1 cellular context compared by ENCODE assay signal in the genomic region with DNA sequence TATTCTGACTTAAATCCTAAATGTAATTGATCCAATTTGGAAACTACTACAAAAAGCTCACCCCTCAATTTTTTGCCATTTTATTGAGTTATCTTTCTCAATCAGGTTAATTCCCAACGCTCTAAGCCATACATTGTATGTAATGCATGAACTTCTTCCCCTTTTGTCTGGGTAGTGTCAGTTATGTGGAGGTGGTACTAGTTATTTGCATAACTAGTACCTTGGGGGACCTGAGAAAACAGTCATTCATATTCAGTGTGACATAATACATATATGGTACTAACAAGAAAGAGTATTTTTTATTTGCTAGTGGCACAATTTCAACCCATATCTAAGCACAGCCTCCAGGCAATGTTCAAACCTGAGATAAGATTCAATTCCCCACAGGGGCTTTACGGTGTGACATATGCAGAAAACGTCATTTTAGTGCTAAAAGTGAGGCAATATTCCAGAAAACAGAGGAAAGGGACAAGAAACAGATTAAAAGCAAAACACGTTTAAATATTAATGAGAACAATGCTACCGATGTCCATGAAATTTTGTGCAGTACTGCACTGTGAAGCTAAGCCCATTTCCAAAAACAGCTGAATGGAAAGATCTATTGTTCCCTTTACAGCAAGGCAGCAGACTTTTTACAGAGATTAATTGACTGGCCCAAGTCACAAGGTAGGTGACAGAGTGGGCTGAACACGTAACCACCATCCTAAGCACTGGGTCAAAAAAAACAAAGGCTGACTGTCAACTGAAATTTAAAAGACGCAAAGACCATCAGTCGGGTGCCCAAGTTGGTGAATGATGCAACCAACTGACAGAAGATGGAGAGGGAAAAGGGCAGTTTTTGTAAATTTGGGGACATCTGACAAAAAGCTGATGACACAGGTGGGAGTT.
A peak's percentile ranks its signal among the peaks of the same experiment; 100 is the strongest.
TF ChIP-seq lines count a peak whose summit lies in the region.

No MANE protein-coding gene starts in this region.

TF ChIP-seq in K562, 482 proteins besides CTCF, POLR2A, EP300 and RAD21 (continued from another document and continues in another):
- TF ChIP-seq, protein P1, sequence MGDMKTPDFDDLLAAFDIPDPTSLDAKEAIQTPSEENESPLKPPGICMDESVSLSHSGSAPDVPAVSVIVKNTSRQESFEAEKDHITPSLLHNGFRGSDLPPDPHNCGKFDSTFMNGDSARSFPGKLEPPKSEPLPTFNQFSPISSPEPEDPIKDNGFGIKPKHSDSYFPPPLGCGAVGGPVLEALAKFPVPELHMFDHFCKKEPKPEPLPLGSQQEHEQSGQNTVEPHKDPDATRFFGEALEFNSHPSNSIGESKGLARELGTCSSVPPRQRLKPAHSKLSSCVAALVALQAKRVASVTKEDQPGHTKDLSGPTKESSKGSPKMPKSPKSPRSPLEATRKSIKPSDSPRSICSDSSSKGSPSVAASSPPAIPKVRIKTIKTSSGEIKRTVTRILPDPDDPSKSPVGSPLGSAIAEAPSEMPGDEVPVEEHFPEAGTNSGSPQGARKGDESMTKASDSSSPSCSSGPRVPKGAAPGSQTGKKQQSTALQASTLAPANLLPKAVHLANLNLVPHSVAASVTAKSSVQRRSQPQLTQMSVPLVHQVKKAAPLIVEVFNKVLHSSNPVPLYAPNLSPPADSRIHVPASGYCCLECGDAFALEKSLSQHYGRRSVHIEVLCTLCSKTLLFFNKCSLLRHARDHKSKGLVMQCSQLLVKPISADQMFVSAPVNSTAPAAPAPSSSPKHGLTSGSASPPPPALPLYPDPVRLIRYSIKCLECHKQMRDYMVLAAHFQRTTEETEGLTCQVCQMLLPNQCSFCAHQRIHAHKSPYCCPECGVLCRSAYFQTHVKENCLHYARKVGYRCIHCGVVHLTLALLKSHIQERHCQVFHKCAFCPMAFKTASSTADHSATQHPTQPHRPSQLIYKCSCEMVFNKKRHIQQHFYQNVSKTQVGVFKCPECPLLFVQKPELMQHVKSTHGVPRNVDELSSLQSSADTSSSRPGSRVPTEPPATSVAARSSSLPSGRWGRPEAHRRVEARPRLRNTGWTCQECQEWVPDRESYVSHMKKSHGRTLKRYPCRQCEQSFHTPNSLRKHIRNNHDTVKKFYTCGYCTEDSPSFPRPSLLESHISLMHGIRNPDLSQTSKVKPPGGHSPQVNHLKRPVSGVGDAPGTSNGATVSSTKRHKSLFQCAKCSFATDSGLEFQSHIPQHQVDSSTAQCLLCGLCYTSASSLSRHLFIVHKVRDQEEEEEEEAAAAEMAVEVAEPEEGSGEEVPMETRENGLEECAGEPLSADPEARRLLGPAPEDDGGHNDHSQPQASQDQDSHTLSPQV (IDR thresholded peaks at IDR 0.05): peak; percentile 19
- TF ChIP-seq STAG1 (CRISPR knock-in tag; IDR thresholded peaks at IDR 0.05; ENCODE audit: borderline replicate concordance) (no peak), TCF7L2 (IDR thresholded peaks at IDR 0.05; ENCODE audit: low read depth, low read length) (no peak), ZZZ3 (IDR thresholded peaks at IDR 0.05) (no peak), ZNF764 (CRISPR knock-in tag; IDR thresholded peaks at IDR 0.05; ENCODE audit: low read depth) (no peak), GTF2E2 (tag; IDR thresholded peaks at IDR 0.05) (no peak), ZNF384 (IDR thresholded peaks at IDR 0.05; ENCODE audit: low read depth, low read length) (peak; percentile 71), TFAM (CRISPR knock-in tag; conservative IDR thresholded peaks at IDR 0.05) (no peak), HINFP (tag; conservative IDR thresholded peaks at IDR 0.05; ENCODE audit: low read depth) (no peak), XRCC5 (IDR thresholded peaks at IDR 0.05; ENCODE audit: low read depth, low read length) (no peak), MNT (conservative IDR thresholded peaks at IDR 0.05) (peak in 1 of 2 experiments; percentile 17; a peak in 2 of 4 replicates), TCF15 (CRISPR knock-in tag; IDR thresholded peaks at IDR 0.05) (0 out of 2 replicates have a peak, but pooled peaks have one; percentile 14), ATF4 (CRISPR knock-in tag; IDR thresholded peaks at IDR 0.05) (peak; percentile 94), ZEB2 (IDR thresholded peaks at IDR 0.05) (peak; percentile 40; the same call in 1 of the 2 replicates), ZNF551 (CRISPR knock-in tag; IDR thresholded peaks at IDR 0.05) (no peak), MYC (IDR thresholded peaks at IDR 0.05; ENCODE audit: low read depth, low read length) (peak; percentile 20; the same call in 1 of the 2 replicates), MYC (CRISPR knock-in tag; IDR thresholded peaks at IDR 0.05; ENCODE audit: borderline replicate concordance, low read depth) (no peak), ZNF830 (CRISPR knock-in tag; IDR thresholded peaks at IDR 0.05) (no peak), ZNF780A (CRISPR knock-in tag; IDR thresholded peaks at IDR 0.05) (no peak), RUNX1 (IDR thresholded peaks at IDR 0.05; ENCODE audit: low read depth) (no peak), PHB (CRISPR knock-in tag; IDR thresholded peaks at IDR 0.05) (no peak), PURB (CRISPR knock-in tag; IDR thresholded peaks at IDR 0.05; ENCODE audit: low read depth) (no peak), U2AF2 (optimal IDR thresholded peaks at IDR 0.05; ENCODE audit: low read depth, low read length) (no peak), ZKSCAN8 (CRISPR knock-in tag; IDR thresholded peaks at IDR 0.05) (no peak), GABPB2 (CRISPR knock-in tag; conservative IDR thresholded peaks at IDR 0.05) (0 out of 2 replicates have a peak, but pooled peaks have one; percentile 17), ZNF324 (CRISPR knock-in tag; IDR thresholded peaks at IDR 0.05) (0 out of 2 replicates have a peak, but pooled peaks have one; percentile 38), SNRNP70 (optimal IDR thresholded peaks at IDR 0.05; ENCODE audit: low read depth, low read length) (no peak), HEY1 (CRISPR knock-in tag; IDR thresholded peaks at IDR 0.05; ENCODE audit: borderline replicate concordance) (no peak), BCOR (IDR thresholded peaks at IDR 0.05) (no peak), TRIM24 (IDR thresholded peaks at IDR 0.05) (peak in 1 of 2 experiments; percentile 39; a peak in 1 of 4 replicates), CBX8 (IDR thresholded peaks at IDR 0.05; ENCODE audit: borderline replicate concordance, extremely low read depth, low read depth, low read length, poor library complexity, severe bottlenecking) (no peak), HDAC2 (IDR thresholded peaks at IDR 0.05) (no peak), ZNF511 (CRISPR knock-in tag; IDR thresholded peaks at IDR 0.05) (no peak), FOXP1 (CRISPR knock-in tag; IDR thresholded peaks at IDR 0.05) (no peak; the same call in 1 of the 2 replicates), FOXO4 (CRISPR knock-in tag; IDR thresholded peaks at IDR 0.05) (no peak), FOXK1 (CRISPR knock-in tag; IDR thresholded peaks at IDR 0.05; ENCODE audit: borderline replicate concordance) (no peak), PHB2 (IDR thresholded peaks at IDR 0.05; ENCODE audit: low read depth) (no peak), SMARCB1 (IDR thresholded peaks at IDR 0.05; ENCODE audit: insufficient read length, low read depth) (no peak), RB1 (IDR thresholded peaks at IDR 0.05; ENCODE audit: low read depth) (no peak), CTBP1 (IDR thresholded peaks at IDR 0.05; ENCODE audit: borderline replicate concordance) (0 out of 2 replicates have a peak, but pooled peaks have one; percentile 40), ZNF282 (CRISPR knock-in tag; IDR thresholded peaks at IDR 0.05) (no peak), KAT2B (IDR thresholded peaks at IDR 0.05; ENCODE audit: low read depth, low read length) (no peak)
- TF ChIP-seq, protein P2, sequence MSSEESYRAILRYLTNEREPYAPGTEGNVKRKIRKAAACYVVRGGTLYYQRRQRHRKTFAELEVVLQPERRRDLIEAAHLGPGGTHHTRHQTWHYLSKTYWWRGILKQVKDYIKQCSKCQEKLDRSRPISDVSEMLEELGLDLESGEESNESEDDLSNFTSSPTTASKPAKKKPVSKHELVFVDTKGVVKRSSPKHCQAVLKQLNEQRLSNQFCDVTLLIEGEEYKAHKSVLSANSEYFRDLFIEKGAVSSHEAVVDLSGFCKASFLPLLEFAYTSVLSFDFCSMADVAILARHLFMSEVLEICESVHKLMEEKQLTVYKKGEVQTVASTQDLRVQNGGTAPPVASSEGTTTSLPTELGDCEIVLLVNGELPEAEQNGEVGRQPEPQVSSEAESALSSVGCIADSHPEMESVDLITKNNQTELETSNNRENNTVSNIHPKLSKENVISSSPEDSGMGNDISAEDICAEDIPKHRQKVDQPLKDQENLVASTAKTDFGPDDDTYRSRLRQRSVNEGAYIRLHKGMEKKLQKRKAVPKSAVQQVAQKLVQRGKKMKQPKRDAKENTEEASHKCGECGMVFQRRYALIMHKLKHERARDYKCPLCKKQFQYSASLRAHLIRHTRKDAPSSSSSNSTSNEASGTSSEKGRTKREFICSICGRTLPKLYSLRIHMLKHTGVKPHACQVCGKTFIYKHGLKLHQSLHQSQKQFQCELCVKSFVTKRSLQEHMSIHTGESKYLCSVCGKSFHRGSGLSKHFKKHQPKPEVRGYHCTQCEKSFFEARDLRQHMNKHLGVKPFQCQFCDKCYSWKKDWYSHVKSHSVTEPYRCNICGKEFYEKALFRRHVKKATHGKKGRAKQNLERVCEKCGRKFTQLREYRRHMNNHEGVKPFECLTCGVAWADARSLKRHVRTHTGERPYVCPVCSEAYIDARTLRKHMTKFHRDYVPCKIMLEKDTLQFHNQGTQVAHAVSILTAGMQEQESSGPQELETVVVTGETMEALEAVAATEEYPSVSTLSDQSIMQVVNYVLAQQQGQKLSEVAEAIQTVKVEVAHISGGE (CRISPR knock-in tag; IDR thresholded peaks at IDR 0.05): no peak
- TF ChIP-seq, protein P3, sequence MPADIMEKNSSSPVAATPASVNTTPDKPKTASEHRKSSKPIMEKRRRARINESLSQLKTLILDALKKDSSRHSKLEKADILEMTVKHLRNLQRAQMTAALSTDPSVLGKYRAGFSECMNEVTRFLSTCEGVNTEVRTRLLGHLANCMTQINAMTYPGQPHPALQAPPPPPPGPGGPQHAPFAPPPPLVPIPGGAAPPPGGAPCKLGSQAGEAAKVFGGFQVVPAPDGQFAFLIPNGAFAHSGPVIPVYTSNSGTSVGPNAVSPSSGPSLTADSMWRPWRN (IDR thresholded peaks at IDR 0.05; ENCODE audit: low read depth): no peak; the same call in 1 of the 2 replicates
- TF ChIP-seq, protein P4, sequence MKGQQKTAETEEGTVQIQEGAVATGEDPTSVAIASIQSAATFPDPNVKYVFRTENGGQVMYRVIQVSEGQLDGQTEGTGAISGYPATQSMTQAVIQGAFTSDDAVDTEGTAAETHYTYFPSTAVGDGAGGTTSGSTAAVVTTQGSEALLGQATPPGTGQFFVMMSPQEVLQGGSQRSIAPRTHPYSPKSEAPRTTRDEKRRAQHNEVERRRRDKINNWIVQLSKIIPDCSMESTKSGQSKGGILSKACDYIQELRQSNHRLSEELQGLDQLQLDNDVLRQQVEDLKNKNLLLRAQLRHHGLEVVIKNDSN (CRISPR knock-in tag; IDR thresholded peaks at IDR 0.05): no peak
- TF ChIP-seq, protein P5, sequence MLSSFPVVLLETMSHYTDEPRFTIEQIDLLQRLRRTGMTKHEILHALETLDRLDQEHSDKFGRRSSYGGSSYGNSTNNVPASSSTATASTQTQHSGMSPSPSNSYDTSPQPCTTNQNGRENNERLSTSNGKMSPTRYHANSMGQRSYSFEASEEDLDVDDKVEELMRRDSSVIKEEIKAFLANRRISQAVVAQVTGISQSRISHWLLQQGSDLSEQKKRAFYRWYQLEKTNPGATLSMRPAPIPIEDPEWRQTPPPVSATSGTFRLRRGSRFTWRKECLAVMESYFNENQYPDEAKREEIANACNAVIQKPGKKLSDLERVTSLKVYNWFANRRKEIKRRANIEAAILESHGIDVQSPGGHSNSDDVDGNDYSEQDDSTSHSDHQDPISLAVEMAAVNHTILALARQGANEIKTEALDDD (IDR thresholded peaks at IDR 0.05): peak; percentile 99
